Comparison of ENCODE assay signal across 8 cellular contexts in the genomic region with DNA sequence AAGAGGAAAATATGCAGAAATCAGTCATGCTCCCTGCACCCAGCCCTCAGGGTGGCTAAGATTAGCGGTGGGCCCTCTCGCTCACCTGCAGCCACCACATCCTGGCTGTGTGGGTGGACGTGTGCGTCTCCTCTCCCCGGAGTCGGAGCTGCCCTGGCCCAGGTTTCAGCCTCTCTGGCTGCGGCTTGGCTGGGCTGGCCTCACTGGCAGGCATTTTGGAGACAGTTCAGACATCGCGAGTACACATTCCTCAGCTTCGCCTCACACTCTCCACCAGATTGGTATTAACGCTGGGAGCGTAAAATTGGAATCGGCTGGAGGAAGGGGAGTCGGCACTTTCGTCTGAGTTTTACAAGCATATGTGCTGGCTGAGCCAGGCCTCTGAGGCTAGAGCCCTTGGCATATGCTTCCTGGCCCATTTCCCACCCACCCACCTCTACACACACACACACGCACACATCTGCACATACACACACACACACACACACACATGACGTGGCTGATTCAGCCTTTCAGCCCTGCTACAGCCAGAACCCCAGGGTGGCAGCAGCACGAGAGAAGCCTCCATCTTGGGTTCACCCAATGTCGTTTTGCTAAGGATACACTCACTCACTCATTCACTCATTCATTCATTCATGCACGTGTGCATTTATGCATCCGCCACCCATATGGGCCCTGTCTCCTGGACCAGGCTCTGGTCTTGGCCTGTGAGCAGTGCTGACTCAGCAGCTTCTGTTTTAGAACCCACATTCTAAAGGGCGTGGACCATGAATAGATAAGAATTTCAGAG. TPM values are rescaled to one million over a fixed set of nuclear protein-coding genes. Genes with fewer than 3 reads are reported as not detected.
DNase-seq lines count a peak whose midpoint lies in the region; ATAC-seq and TF ChIP-seq lines count a peak whose summit lies in the region.

No MANE protein-coding gene starts in this region.

- H3K79me2 ChIP-seq in parathyroid adenoma = no peaks in the 10 kb centered on the region

- TF ChIP-seq CTCF in MCF 10A (IDR thresholded peaks at IDR 0.05; ENCODE audit: unreplicated experiment) (no peak), parathyroid adenoma (IDR thresholded peaks at IDR 0.05) (no peak)

- H3K36me3 ChIP-seq in parathyroid adenoma (ENCODE audit: control insufficient read depth, insufficient read depth, low read length) = no peaks in the 10 kb centered on the region

- ATAC-seq in HG03354 (IDR thresholded peaks at IDR 0.05; ENCODE audit: poor library complexity, severe bottlenecking, unreplicated experiment) = peak; percentile 68

- intact Hi-C loops in MCF 10A (cut with micrococcal nuclease) = no loop called here

- CTCF ChIA-PET in MCF 10A (lab: Yijun Ruan, JAX) = interaction anchor here (0.6 to 1.3 kb wide), 9 partner anchors 8 to 1096 kb away, joined by 3 to 5 read pairs (median 3); no protein-coding TSS in a partner anchor

- peak overlapping the region; percentile 87 for H3K27ac ChIP-seq in parathyroid adenoma

- peak overlapping the region; percentile 93 for H3K27ac Mint-ChIP-seq in MCF 10A (ENCODE audit: low read depth, unreplicated experiment)

- peaks cover 21% of the 10 kb centered on the region for H3K4me1 ChIP-seq in parathyroid adenoma

- no peak overlapping the region for H3K4me3 ChIP-seq in parathyroid adenoma (ENCODE audit: low read depth, low read length)

- peaks cover 5% of the 10 kb centered on the region for H3K36me3 Mint-ChIP-seq in MCF 10A (ENCODE audit: insufficient read depth, unreplicated experiment)

- H3K9me3 Mint-ChIP-seq in MCF 10A (ENCODE audit: unreplicated experiment) = no peaks in the 10 kb centered on the region

- H3K4me1 Mint-ChIP-seq in MCF 10A (ENCODE audit: insufficient read depth, unreplicated experiment) = peaks cover 20% of the 10 kb centered on the region

- no TSS peak for BruUV-seq in MCF 10A (replicated peaks; lab: Mats Ljungman, UMichigan)

- POLR2A ChIA-PET in MCF 10A (lab: Yijun Ruan, JAX) = interaction anchor here (0.6 to 5.2 kb wide), 20 partner anchors 9 to 120 kb away, joined by 3 to 89 read pairs (median 4); a partner anchor contains a TSS

- H3K9ac ChIP-seq in parathyroid adenoma = no peak overlapping the region

- no peaks in the 10 kb centered on the region for H3K9me3 ChIP-seq in parathyroid adenoma (ENCODE audit: control insufficient read depth, low read length)

- in situ Hi-C loops in KBM-7 (cut with MboI; ENCODE audit: low pct_unique_long_range_greater_than_20kb, low sequenced_read_pairs) = no loop called here

- H3K4me3 Mint-ChIP-seq in MCF 10A (ENCODE audit: unreplicated experiment) = peak overlapping the region; percentile 47

- no peak overlapping the region for H3K4me2 ChIP-seq in parathyroid adenoma (ENCODE audit: low read length)

- DNase-seq in GM19240 (ENCODE audit: insufficient read length, low spot score) = peak; percentile 52
- DNase-seq in MCF 10A (ENCODE audit: unreplicated experiment) = peak; percentile 74
- DNase-seq in HPDE6-E6E7 (ENCODE audit: extremely low spot score) = no peak
- no peak for DNase-seq in NCI-H1092 (lab: John Stamatoyannopoulos, UW)
- no peak for DNase-seq in RPMI8226
- DNase-seq in KBM-7 = no peak

- H2AFZ ChIP-seq in parathyroid adenoma = peak overlapping the region; percentile 64

- H3K27me3 Mint-ChIP-seq in MCF 10A (ENCODE audit: insufficient read depth, unreplicated experiment) = no peaks in the 10 kb centered on the region

- H3K27me3 ChIP-seq in parathyroid adenoma (ENCODE audit: control insufficient read depth, insufficient read depth, low read length) = no peaks in the 10 kb centered on the region

RNA-seq across cellular contexts. Expression of a gene that starts 42.9 kb away (rescaled TPM):
- 5.4 and 7.9 TPM in 2 replicates for total RNA-seq in MCF 10A (2022)

Comparison
In these comparisons a context has a peak if more than half of its experiments do, and no peak if none do; other contexts are left out.
1. DNase-seq: peak in GM19240 (single experiment) and MCF 10A (single experiment); none in HPDE6-E6E7 (single experiment), NCI-H1092 (single experiment), RPMI8226 (single experiment) and KBM-7 (single experiment).